21 cellular contexts compared by ENCODE assay signal in the genomic region with DNA sequence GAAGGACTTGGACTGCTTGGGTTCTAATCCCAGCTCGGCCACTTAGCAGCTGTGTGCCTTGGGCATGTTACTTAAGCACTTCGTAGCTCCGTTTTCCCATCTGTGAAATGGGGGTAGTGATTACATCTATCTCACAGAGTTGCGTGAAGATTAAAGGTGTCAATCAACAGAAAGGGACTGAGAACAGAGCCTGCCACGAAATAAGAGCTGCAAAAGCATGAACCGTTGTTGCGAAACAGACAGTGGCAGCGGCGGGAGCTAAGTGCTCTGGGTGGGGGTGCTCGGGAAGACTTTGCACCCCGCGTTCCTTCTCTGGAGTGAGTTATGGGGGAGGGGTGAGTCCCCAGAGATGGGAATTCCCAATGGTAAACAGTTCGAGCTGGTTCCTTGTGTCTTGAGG.
A peak's percentile ranks its signal among the peaks of the same experiment; 100 is the strongest.
DNase-seq lines count a peak whose midpoint lies in the region; ATAC-seq, FAIRE-seq and TF ChIP-seq lines count a peak whose summit lies in the region.
"Had no signal": no experiment of that assay in that cellular context is flagged by ENCODE, and none has a peak within 500 bp of the region (broad histone marks: within the 10 kb centered on the region; RNA-seq: fewer than 3 reads in every experiment).

No MANE protein-coding gene starts in this region.

- FAIRE-seq in keratinocyte (lab: Jason Lieb, UNC), result no peak
- FAIRE-seq: A204.1, GM12878, GM18507 had no signal

- no peaks in the 10 kb centered on the region for H3K9me1 ChIP-seq in keratinocyte (ENCODE audit: control insufficient read depth, extremely low read depth, insufficient read depth, low read length)

- H3K27ac ChIP-seq in mammary epithelial cell (ENCODE audit: insufficient read depth, low read depth, low read length) (no peak overlapping the region), RWPE2 (ENCODE audit: poor library complexity, severe bottlenecking) (peak overlapping the region; percentile 70), keratinocyte (ENCODE audit: control insufficient read depth, insufficient read depth, low read length) (peak overlapping the region; percentile 85)
- H3K27ac ChIP-seq: SJCRH30 had no signal

- H3K27me3 Mint-ChIP-seq in MCF 10A (ENCODE audit: insufficient read depth, unreplicated experiment), result no peaks in the 10 kb centered on the region
- peaks cover 2% of the 10 kb centered on the region for H3K27me3 Mint-ChIP-seq in activated CD4-positive, alpha-beta T cell treated with anti-CD3 and anti-CD28 coated beads, Interleukin-2, amount 10 ng/mL, durations not matched to agents 7 days and 5 days
- peaks cover 30% of the 10 kb centered on the region for H3K27me3 Mint-ChIP-seq in type B pancreatic cell

- no peak for ATAC-seq in RWPE2 (ENCODE audit: low read depth)
- ATAC-seq: GM12878 had no signal

- H3K27me3 ChIP-seq in mammary epithelial cell (ENCODE audit: insufficient read depth, low read length), result no peaks in the 10 kb centered on the region
- H3K27me3 ChIP-seq in RWPE2 (ENCODE audit: insufficient read depth, poor library complexity, severe bottlenecking), result no peaks in the 10 kb centered on the region
- no peaks in the 10 kb centered on the region for H3K27me3 ChIP-seq in keratinocyte (ENCODE audit: control insufficient read depth, extremely low read depth, insufficient read depth, low read length)
- H3K27me3 ChIP-seq: MG63 had no signal

- no peak overlapping the region for H2AFZ ChIP-seq in mammary epithelial cell (ENCODE audit: low read depth, low read length)
- no peak overlapping the region for H2AFZ ChIP-seq in keratinocyte (ENCODE audit: control insufficient read depth, low read length)

- dilution Hi-C loops in mammary epithelial cell (cut with HindIII; ENCODE audit: low sequenced_read_pairs), result no loop called here
- dilution Hi-C loops in keratinocyte (cut with MboI; ENCODE audit: extremely low pct_ligation_motif_present, low sequenced_read_pairs), result no loop called here

- H4K20me1 ChIP-seq in mammary epithelial cell (ENCODE audit: insufficient read depth, low read length), result no peaks in the 10 kb centered on the region
- no peaks in the 10 kb centered on the region for H4K20me1 ChIP-seq in keratinocyte (ENCODE audit: control insufficient read depth, extremely low read depth, insufficient read depth, low read length)

- CTCF ChIA-PET in MCF 10A (lab: Yijun Ruan, JAX) (no interaction called here), mammary epithelial cell (lab: Charles Lee; ENCODE audit: low non-redundant PET) (no interaction called here)
- CTCF ChIA-PET in activated CD4-positive, alpha-beta T cell treated with anti-CD3 and anti-CD28 coated beads, Interleukin-2, amount 10 ng/mL, durations not matched to agents 7 days and 5 days (lab: Charles Lee), result no interaction called here

- no TSS peak for BruUV-seq in MCF 10A (replicated peaks; lab: Mats Ljungman, UMichigan)
- BruUV-seq in mammary epithelial cell (replicated peaks; lab: Mats Ljungman, UMichigan), result no TSS peak

- WGBS in mammary epithelial cell (ENCODE audit: low coverage, missing lambda C conversion rate), result 72% methylated on average over 13 of the region's 13 CpGs

- no peaks in the 10 kb centered on the region for H3K79me2 ChIP-seq in mammary epithelial cell (ENCODE audit: insufficient read depth, low read length)
- no peaks in the 10 kb centered on the region for H3K79me2 ChIP-seq in keratinocyte (ENCODE audit: control insufficient read depth, insufficient read depth, low read length)

- no peaks in the 10 kb centered on the region for H3K36me3 ChIP-seq in mammary epithelial cell (ENCODE audit: insufficient read depth, low read length)
- H3K36me3 ChIP-seq in RWPE2 (ENCODE audit: low read depth), result no peaks in the 10 kb centered on the region
- H3K36me3 ChIP-seq in keratinocyte (ENCODE audit: control insufficient read depth in 2 of 2, extremely low read depth in 1 of 2, insufficient read depth in 2 of 2, low read length in 2 of 2), result no peaks in the 10 kb centered on the region
- H3K36me3 ChIP-seq: MG63, SJCRH30 had no signal

- H3K4me1 Mint-ChIP-seq in MCF 10A (ENCODE audit: insufficient read depth, unreplicated experiment) (peaks cover 29% of the 10 kb centered on the region), type B pancreatic cell (ENCODE audit: unreplicated experiment) (no peaks in the 10 kb centered on the region)
- H3K4me1 Mint-ChIP-seq in activated CD4-positive, alpha-beta T cell treated with anti-CD3 and anti-CD28 coated beads, Interleukin-2, amount 10 ng/mL, durations not matched to agents 7 days and 5 days, result no peaks in the 10 kb centered on the region

- in situ Hi-C loops in mammary epithelial cell (cut with MboI; ENCODE audit: low sequenced_read_pairs in 2 of 2), result no loop called here

- no peak overlapping the region for H3K4me2 ChIP-seq in mammary epithelial cell (ENCODE audit: insufficient read depth, low read depth, low read length)
- peak overlapping the region; percentile 80 for H3K4me2 ChIP-seq in keratinocyte (ENCODE audit: control insufficient read depth, extremely low read depth, insufficient read depth, low read depth, low read length)

- H3K4me3 Mint-ChIP-seq in MCF 10A (ENCODE audit: unreplicated experiment) (no peak overlapping the region), type B pancreatic cell (no peak overlapping the region)
- H3K4me3 Mint-ChIP-seq in activated CD4-positive, alpha-beta T cell treated with anti-CD3 and anti-CD28 coated beads, Interleukin-2, amount 10 ng/mL, durations not matched to agents 7 days and 5 days, result no peak overlapping the region
- H3K4me3 Mint-ChIP-seq: CD4-positive, alpha-beta T cell; T-helper 1 cell treated with Interleukin-12 subunit alpha and Interleukin-12 subunit beta and Interleukin-4 antibody, amounts not matched to agents 30 μg/mL and 1 μg/mL, for 36 hours had no signal

- H3K9ac ChIP-seq in mammary epithelial cell (ENCODE audit: insufficient read depth, low read length) (no peak overlapping the region), keratinocyte (ENCODE audit: control insufficient read depth, extremely low read depth, insufficient read depth, low read length) (no peak overlapping the region)

- H3K9me3 ChIP-seq in mammary epithelial cell (replicated peaks; ENCODE audit: insufficient read depth, low read length) (no peaks in the 10 kb centered on the region), RWPE2 (ENCODE audit: severe bottlenecking) (no peaks in the 10 kb centered on the region), keratinocyte (ENCODE audit: control insufficient read depth, low read depth, low read length) (no peaks in the 10 kb centered on the region)
- H3K9me3 ChIP-seq: Caco-2, MG63, SJCRH30 had no signal

- TF ChIP-seq CTCF in MCF 10A (IDR thresholded peaks at IDR 0.05; ENCODE audit: unreplicated experiment) (no peak), mammary epithelial cell (conservative IDR thresholded peaks at IDR 0.05 in 1 of 2, IDR thresholded peaks at IDR 0.05 in 1 of 2; ENCODE audit: extremely low read depth in 1 of 2, insufficient read depth in 1 of 2, low read depth in 1 of 2, low read length in 2 of 2) (no peak), RWPE2 (IDR thresholded peaks at IDR 0.05; ENCODE audit: poor library complexity, severe bottlenecking) (no peak), keratinocyte (optimal IDR thresholded peaks at IDR 0.05 in 1 of 3, IDR thresholded peaks at IDR 0.05 in 1 of 3, conservative IDR thresholded peaks at IDR 0.05 in 1 of 3; ENCODE audit: extremely low read depth in 1 of 3, insufficient read depth in 2 of 3, low read length in 3 of 3) (no peak), type B pancreatic cell (conservative IDR thresholded peaks at IDR 0.05) (no peak)

- H3K4me3 ChIP-seq in mammary epithelial cell (replicated peaks in 1 of 3; ENCODE audit: insufficient read depth in 1 of 3, low read depth in 2 of 3, low read length in 3 of 3), result no peak overlapping the region
- H3K4me3 ChIP-seq in RWPE2 (ENCODE audit: severe bottlenecking), result no peak overlapping the region
- H3K4me3 ChIP-seq in keratinocyte (ENCODE audit: control insufficient read depth in 2 of 3, extremely low read depth in 1 of 3, insufficient read depth in 2 of 3, low read depth in 1 of 3, low read length in 3 of 3), result no peak overlapping the region
- H3K4me3 ChIP-seq: GM12878, MG63, SJCRH30 had no signal

- H3K36me3 Mint-ChIP-seq in MCF 10A (ENCODE audit: insufficient read depth, unreplicated experiment), result peaks cover 6% of the 10 kb centered on the region
- no peaks in the 10 kb centered on the region for H3K36me3 Mint-ChIP-seq in activated CD4-positive, alpha-beta T cell treated with anti-CD3 and anti-CD28 coated beads, Interleukin-2, amount 10 ng/mL, durations not matched to agents 7 days and 5 days (ENCODE audit: low read depth)
- H3K36me3 Mint-ChIP-seq in type B pancreatic cell, result no peaks in the 10 kb centered on the region

- H3K27ac Mint-ChIP-seq in MCF 10A (ENCODE audit: low read depth, unreplicated experiment), result no peak overlapping the region
- no peak overlapping the region for H3K27ac Mint-ChIP-seq in activated CD4-positive, alpha-beta T cell treated with anti-CD3 and anti-CD28 coated beads, Interleukin-2, amount 10 ng/mL, durations not matched to agents 7 days and 5 days
- H3K27ac Mint-ChIP-seq in type B pancreatic cell, result no peak overlapping the region
- H3K27ac Mint-ChIP-seq: CD4-positive, alpha-beta T cell; T-helper 1 cell treated with Interleukin-12 subunit alpha and Interleukin-12 subunit beta and Interleukin-4 antibody, amounts not matched to agents 30 μg/mL and 1 μg/mL, for 36 hours had no signal

- DNase-seq in MCF 10A (ENCODE audit: unreplicated experiment), result peak; percentile 19
- DNase-seq in mammary epithelial cell, result no peak
- DNase-seq in NCI-H1694 treated with DMSO at 0.1 percent for 48 hours (lab: John Stamatoyannopoulos, UW), result peak; percentile 81
- DNase-seq in RWPE2 (ENCODE audit: low spot score), result no peak
- DNase-seq in keratinocyte (ENCODE audit: low read depth, low spot score), result no peak
- no peak for DNase-seq in activated CD4-positive, alpha-beta T cell treated with anti-CD3 and anti-CD28 coated beads, Interleukin-2, amount 10 ng/mL, durations not matched to agents 7 days and 5 days
- DNase-seq in medulla oblongata (ENCODE audit: extremely low spot score), result no peak
- no peak for DNase-seq in type B pancreatic cell (ENCODE audit: extremely low spot score, unreplicated experiment)
- DNase-seq: Caco-2; CD4-positive, alpha-beta T cell; EL; Karpas-422; MG63; NCI-H1417 treated with DMSO at 0.1 percent for 48 hours; NCI-H2029; NCI-H748 treated with DMSO at 0.1 percent for 48 hours; SJCRH30 had no signal

- H3K9me3 Mint-ChIP-seq in MCF 10A (ENCODE audit: unreplicated experiment), result no peaks in the 10 kb centered on the region
- H3K9me3 Mint-ChIP-seq in activated CD4-positive, alpha-beta T cell treated with anti-CD3 and anti-CD28 coated beads, Interleukin-2, amount 10 ng/mL, durations not matched to agents 7 days and 5 days, result no peaks in the 10 kb centered on the region
- no peaks in the 10 kb centered on the region for H3K9me3 Mint-ChIP-seq in type B pancreatic cell
- H3K9me3 Mint-ChIP-seq: CD4-positive, alpha-beta T cell; T-helper 1 cell treated with Interleukin-12 subunit alpha and Interleukin-12 subunit beta and Interleukin-4 antibody, amounts not matched to agents 30 μg/mL and 1 μg/mL, for 36 hours had no signal

- H3K4me1 ChIP-seq in mammary epithelial cell (ENCODE audit: insufficient read depth, low read length) (peaks cover 42% of the 10 kb centered on the region), RWPE2 (ENCODE audit: insufficient read depth, poor library complexity, severe bottlenecking) (peaks cover 32% of the 10 kb centered on the region), keratinocyte (ENCODE audit: control insufficient read depth, extremely low read depth, insufficient read depth, low read length) (peaks cover 54% of the 10 kb centered on the region)
- H3K4me1 ChIP-seq: SJCRH30 had no signal

- POLR2A ChIA-PET in MCF 10A (lab: Yijun Ruan, JAX), result interaction anchor here (0.5 to 2.0 kb wide), 2 partner anchors 63 to 91 kb away, joined by 3 to 10 read pairs; partner anchors contain the start of gene AATF
- POLR2A ChIA-PET in activated CD4-positive, alpha-beta T cell treated with anti-CD3 and anti-CD28 coated beads, Interleukin-2, amount 10 ng/mL, durations not matched to agents 7 days and 5 days (lab: Charles Lee), result no interaction called here

- intact Hi-C loops in MCF 10A (cut with micrococcal nuclease) (no loop called here), mammary epithelial cell (cut with micrococcal nuclease) (loop anchor here (2.0 to 10.0 kb wide), 2 partner anchors 91 to 627 kb away; partner anchors contain the start of genes AATF and DUSP14)

Comparison
In these comparisons a context has a peak if more than half of its experiments do, and no peak if none do; other contexts are left out.
1. DNase-seq: peak in MCF 10A (single experiment) and NCI-H1694 treated with DMSO at 0.1 percent for 48 hours (single experiment); none in mammary epithelial cell (single experiment), RWPE2 (single experiment), keratinocyte (single experiment), activated CD4-positive, alpha-beta T cell treated with anti-CD3 and anti-CD28 coated beads, Interleukin-2, amount 10 ng/mL, durations not matched to agents 7 days and 5 days (single experiment), medulla oblongata (single experiment) and type B pancreatic cell (single experiment).